In the genomic region with DNA sequence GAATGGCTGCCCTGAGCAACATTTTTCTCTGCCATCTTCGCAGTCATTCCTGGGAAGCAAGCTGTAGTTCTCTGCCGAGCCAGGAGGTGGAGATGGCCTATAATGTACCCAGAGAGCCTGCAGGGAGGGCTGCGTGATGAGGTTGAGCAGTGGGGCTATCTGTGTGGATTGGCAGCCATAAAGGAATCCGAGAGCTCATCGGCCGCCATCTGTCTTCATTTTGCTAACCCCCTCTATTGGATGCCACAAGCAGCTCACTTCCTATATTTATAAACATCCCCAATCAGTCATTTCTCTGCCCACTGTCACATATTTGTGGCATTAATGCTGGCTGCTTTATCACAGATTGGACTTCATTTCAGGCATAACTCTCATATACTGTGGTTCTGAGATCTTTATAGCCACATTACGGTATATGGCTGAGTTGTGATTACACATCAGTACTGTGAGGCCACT, we compare ENCODE assay signal across 8 cellular contexts.
DNase-seq lines count a peak whose midpoint lies in the region; ATAC-seq and TF ChIP-seq lines count a peak whose summit lies in the region.

No MANE protein-coding gene starts in this region.

- no peaks in the 10 kb centered on the region for H3F3A ChIP-seq in neural progenitor cell (ENCODE audit: low read depth)

- no peaks in the 10 kb centered on the region for H3K36me3 Mint-ChIP-seq in neural progenitor cell

- in situ Hi-C loops in astrocyte of the spinal cord (cut with HindIII; ENCODE audit: low sequenced_read_pairs): no loop called here

- H3K4me1 ChIP-seq in neural progenitor cell: peaks cover 8% of the 10 kb centered on the region

- H3K9me3 Mint-ChIP-seq in neural progenitor cell: no peaks in the 10 kb centered on the region

- H3K36me3 ChIP-seq in neural progenitor cell: no peaks in the 10 kb centered on the region

- no peak overlapping the region for H2AFZ ChIP-seq in neural progenitor cell (replicated peaks)

- H3K79me2 ChIP-seq in neural progenitor cell (ENCODE audit: low read depth): no peaks in the 10 kb centered on the region

- DNase-seq in D341Med (ENCODE audit: low spot score) (peak; percentile 71), LHCN-M2 (ENCODE audit: low read depth) (peak; percentile 68), astrocyte of the spinal cord (ENCODE audit: low read depth, low spot score) (peak; percentile 56), neural progenitor cell (ENCODE audit: low spot score) (peak; percentile 67), Ammon's horn (ENCODE audit: low spot score) (no peak), SW 1271 (lab: John Stamatoyannopoulos, UW) (no peak)

- H3K27ac ChIP-seq in neural progenitor cell: no peak overlapping the region

- peaks cover 2% of the 10 kb centered on the region for H3K27me3 Mint-ChIP-seq in neural progenitor cell (ENCODE audit: insufficient read depth, low read depth)

- no peak overlapping the region for H3K4me3 Mint-ChIP-seq in neural progenitor cell

- H3K4me3 ChIP-seq in astrocyte of the spinal cord (ENCODE audit: low read depth, low read length): no peak overlapping the region
- no peak overlapping the region for H3K4me3 ChIP-seq in neural progenitor cell

- TF ChIP-seq CTCF in astrocyte of the spinal cord (IDR thresholded peaks at IDR 0.05; ENCODE audit: low read depth, low read length): peak; percentile 84
- peak; percentile 65 for TF ChIP-seq CTCF in neural progenitor cell (IDR thresholded peaks at IDR 0.05)

- no peak overlapping the region for H3K9ac ChIP-seq in neural progenitor cell

- H3K9me3 ChIP-seq in neural progenitor cell (ENCODE audit: low read depth): no peaks in the 10 kb centered on the region

- ATAC-seq in GM19035 (IDR thresholded peaks at IDR 0.05; ENCODE audit: unreplicated experiment) (peak; percentile 70), GM19452 (IDR thresholded peaks at IDR 0.05; ENCODE audit: unreplicated experiment) (no peak)

- no peak overlapping the region for H3K4me2 ChIP-seq in neural progenitor cell

- H3K27me3 ChIP-seq in neural progenitor cell: no peaks in the 10 kb centered on the region

- H3K4me1 Mint-ChIP-seq in neural progenitor cell: peaks cover 29% of the 10 kb centered on the region

- H4K20me1 ChIP-seq in neural progenitor cell (ENCODE audit: low read depth): no peaks in the 10 kb centered on the region

- H3K27ac Mint-ChIP-seq in neural progenitor cell: no peak overlapping the region

Comparison
In these comparisons a context has a peak if more than half of its experiments do, and no peak if none do; other contexts are left out.
1. DNase-seq: peak in D341Med (single experiment), LHCN-M2 (single experiment), astrocyte of the spinal cord (single experiment) and neural progenitor cell (single experiment); none in Ammon's horn (single experiment) and SW 1271 (0 of 2).